1 cellular context compared by ENCODE assay signal in the genomic region with DNA sequence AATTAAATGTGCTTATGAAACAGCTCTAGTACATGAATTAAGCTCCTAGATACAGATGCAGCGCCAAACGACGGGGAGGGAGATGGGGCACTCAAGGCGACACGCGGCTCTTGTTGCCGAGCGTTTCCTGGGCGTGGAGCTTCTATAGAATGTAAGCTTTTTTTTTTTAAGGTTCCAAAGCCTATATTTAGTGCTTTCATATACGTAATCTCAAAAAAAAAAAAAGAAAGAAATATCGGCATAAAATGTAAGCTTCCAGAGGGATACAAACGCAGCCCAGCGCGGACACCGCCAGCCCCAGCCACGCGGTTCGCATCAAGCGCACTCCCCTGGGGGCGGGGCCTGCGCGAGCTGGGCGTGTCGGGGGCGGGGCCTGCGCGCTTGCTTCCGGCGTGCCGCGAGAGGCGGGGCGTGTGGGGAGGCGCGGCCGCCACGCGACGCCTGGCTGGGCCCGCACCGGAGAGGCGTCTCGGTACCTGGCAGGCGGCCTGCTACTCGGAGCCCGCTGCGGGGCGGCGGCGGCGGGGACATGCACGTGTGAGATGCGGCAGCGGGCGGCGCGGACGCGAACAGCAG.
TF ChIP-seq lines count a peak whose summit lies in the region.

A gene with protein sequence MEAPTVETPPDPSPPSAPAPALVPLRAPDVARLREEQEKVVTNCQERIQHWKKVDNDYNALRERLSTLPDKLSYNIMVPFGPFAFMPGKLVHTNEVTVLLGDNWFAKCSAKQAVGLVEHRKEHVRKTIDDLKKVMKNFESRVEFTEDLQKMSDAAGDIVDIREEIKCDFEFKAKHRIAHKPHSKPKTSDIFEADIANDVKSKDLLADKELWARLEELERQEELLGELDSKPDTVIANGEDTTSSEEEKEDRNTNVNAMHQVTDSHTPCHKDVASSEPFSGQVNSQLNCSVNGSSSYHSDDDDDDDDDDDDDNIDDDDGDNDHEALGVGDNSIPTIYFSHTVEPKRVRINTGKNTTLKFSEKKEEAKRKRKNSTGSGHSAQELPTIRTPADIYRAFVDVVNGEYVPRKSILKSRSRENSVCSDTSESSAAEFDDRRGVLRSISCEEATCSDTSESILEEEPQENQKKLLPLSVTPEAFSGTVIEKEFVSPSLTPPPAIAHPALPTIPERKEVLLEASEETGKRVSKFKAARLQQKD (plus strand): TSS at position 412 of the 576 bp plus-strand sequence. CDS start 309 bp downstream, outside the sequence.

TF ChIP-seq in HepG2, 621 proteins besides CTCF, POLR2A, EP300 and RAD21 (continued from another document and continues in another):
- TF ChIP-seq, protein P1, sequence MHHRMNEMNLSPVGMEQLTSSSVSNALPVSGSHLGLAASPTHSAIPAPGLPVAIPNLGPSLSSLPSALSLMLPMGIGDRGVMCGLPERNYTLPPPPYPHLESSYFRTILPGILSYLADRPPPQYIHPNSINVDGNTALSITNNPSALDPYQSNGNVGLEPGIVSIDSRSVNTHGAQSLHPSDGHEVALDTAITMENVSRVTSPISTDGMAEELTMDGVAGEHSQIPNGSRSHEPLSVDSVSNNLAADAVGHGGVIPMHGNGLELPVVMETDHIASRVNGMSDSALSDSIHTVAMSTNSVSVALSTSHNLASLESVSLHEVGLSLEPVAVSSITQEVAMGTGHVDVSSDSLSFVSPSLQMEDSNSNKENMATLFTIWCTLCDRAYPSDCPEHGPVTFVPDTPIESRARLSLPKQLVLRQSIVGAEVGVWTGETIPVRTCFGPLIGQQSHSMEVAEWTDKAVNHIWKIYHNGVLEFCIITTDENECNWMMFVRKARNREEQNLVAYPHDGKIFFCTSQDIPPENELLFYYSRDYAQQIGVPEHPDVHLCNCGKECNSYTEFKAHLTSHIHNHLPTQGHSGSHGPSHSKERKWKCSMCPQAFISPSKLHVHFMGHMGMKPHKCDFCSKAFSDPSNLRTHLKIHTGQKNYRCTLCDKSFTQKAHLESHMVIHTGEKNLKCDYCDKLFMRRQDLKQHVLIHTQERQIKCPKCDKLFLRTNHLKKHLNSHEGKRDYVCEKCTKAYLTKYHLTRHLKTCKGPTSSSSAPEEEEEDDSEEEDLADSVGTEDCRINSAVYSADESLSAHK (CRISPR knock-in tag; IDR thresholded peaks at IDR 0.05; ENCODE audit: borderline replicate concordance): no peak
- TF ChIP-seq SP4 (CRISPR knock-in tag; IDR thresholded peaks at IDR 0.05): peak; percentile 91
- no peak; the same call in 1 of the 2 replicates for TF ChIP-seq MXD4 (CRISPR knock-in tag; IDR thresholded peaks at IDR 0.05)
- TF ChIP-seq SP1 (IDR thresholded peaks at IDR 0.05): no peak
- TF ChIP-seq SP1 (CRISPR knock-in tag; IDR thresholded peaks at IDR 0.05): peak; percentile 91
- peak; percentile 38; the same call in 1 of the 2 replicates for TF ChIP-seq ZNF563 (CRISPR knock-in tag; IDR thresholded peaks at IDR 0.05)
- TF ChIP-seq ZNF83 (CRISPR knock-in tag; IDR thresholded peaks at IDR 0.05; ENCODE audit: borderline replicate concordance): 0 out of 2 replicates have a peak, but pooled peaks have one; percentile 66
- TF ChIP-seq, protein P2, sequence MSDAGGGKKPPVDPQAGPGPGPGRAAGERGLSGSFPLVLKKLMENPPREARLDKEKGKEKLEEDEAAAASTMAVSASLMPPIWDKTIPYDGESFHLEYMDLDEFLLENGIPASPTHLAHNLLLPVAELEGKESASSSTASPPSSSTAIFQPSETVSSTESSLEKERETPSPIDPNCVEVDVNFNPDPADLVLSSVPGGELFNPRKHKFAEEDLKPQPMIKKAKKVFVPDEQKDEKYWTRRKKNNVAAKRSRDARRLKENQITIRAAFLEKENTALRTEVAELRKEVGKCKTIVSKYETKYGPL (CRISPR knock-in tag; IDR thresholded peaks at IDR 0.05): no peak
- TF ChIP-seq, protein P3, sequence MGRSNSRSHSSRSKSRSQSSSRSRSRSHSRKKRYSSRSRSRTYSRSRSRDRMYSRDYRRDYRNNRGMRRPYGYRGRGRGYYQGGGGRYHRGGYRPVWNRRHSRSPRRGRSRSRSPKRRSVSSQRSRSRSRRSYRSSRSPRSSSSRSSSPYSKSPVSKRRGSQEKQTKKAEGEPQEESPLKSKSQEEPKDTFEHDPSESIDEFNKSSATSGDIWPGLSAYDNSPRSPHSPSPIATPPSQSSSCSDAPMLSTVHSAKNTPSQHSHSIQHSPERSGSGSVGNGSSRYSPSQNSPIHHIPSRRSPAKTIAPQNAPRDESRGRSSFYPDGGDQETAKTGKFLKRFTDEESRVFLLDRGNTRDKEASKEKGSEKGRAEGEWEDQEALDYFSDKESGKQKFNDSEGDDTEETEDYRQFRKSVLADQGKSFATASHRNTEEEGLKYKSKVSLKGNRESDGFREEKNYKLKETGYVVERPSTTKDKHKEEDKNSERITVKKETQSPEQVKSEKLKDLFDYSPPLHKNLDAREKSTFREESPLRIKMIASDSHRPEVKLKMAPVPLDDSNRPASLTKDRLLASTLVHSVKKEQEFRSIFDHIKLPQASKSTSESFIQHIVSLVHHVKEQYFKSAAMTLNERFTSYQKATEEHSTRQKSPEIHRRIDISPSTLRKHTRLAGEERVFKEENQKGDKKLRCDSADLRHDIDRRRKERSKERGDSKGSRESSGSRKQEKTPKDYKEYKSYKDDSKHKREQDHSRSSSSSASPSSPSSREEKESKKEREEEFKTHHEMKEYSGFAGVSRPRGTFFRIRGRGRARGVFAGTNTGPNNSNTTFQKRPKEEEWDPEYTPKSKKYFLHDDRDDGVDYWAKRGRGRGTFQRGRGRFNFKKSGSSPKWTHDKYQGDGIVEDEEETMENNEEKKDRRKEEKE (IDR thresholded peaks at IDR 0.05): no peak
- no peak for TF ChIP-seq ZNF577 (CRISPR knock-in tag; IDR thresholded peaks at IDR 0.05; ENCODE audit: borderline replicate concordance, low read depth)
- no peak for TF ChIP-seq CBX1 (IDR thresholded peaks at IDR 0.05; ENCODE audit: low read depth)
- TF ChIP-seq, protein P4, sequence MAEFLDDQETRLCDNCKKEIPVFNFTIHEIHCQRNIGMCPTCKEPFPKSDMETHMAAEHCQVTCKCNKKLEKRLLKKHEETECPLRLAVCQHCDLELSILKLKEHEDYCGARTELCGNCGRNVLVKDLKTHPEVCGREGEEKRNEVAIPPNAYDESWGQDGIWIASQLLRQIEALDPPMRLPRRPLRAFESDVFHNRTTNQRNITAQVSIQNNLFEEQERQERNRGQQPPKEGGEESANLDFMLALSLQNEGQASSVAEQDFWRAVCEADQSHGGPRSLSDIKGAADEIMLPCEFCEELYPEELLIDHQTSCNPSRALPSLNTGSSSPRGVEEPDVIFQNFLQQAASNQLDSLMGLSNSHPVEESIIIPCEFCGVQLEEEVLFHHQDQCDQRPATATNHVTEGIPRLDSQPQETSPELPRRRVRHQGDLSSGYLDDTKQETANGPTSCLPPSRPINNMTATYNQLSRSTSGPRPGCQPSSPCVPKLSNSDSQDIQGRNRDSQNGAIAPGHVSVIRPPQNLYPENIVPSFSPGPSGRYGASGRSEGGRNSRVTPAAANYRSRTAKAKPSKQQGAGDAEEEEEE (CRISPR knock-in tag; IDR thresholded peaks at IDR 0.05; ENCODE audit: borderline replicate concordance): no peak
- no peak for TF ChIP-seq FIP1L1 (IDR thresholded peaks at IDR 0.05; ENCODE audit: borderline replicate concordance, insufficient read depth, low read depth, low read length)
- TF ChIP-seq, protein P5, sequence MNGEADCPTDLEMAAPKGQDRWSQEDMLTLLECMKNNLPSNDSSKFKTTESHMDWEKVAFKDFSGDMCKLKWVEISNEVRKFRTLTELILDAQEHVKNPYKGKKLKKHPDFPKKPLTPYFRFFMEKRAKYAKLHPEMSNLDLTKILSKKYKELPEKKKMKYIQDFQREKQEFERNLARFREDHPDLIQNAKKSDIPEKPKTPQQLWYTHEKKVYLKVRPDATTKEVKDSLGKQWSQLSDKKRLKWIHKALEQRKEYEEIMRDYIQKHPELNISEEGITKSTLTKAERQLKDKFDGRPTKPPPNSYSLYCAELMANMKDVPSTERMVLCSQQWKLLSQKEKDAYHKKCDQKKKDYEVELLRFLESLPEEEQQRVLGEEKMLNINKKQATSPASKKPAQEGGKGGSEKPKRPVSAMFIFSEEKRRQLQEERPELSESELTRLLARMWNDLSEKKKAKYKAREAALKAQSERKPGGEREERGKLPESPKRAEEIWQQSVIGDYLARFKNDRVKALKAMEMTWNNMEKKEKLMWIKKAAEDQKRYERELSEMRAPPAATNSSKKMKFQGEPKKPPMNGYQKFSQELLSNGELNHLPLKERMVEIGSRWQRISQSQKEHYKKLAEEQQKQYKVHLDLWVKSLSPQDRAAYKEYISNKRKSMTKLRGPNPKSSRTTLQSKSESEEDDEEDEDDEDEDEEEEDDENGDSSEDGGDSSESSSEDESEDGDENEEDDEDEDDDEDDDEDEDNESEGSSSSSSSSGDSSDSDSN (CRISPR knock-in tag; IDR thresholded peaks at IDR 0.05): peak; percentile 29; the same call in 1 of the 2 replicates
- TF ChIP-seq, protein P6, sequence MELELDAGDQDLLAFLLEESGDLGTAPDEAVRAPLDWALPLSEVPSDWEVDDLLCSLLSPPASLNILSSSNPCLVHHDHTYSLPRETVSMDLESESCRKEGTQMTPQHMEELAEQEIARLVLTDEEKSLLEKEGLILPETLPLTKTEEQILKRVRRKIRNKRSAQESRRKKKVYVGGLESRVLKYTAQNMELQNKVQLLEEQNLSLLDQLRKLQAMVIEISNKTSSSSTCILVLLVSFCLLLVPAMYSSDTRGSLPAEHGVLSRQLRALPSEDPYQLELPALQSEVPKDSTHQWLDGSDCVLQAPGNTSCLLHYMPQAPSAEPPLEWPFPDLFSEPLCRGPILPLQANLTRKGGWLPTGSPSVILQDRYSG (CRISPR knock-in tag; IDR thresholded peaks at IDR 0.05): 0 out of 2 replicates have a peak, but pooled peaks have one; percentile 41
- TF ChIP-seq, protein P7, sequence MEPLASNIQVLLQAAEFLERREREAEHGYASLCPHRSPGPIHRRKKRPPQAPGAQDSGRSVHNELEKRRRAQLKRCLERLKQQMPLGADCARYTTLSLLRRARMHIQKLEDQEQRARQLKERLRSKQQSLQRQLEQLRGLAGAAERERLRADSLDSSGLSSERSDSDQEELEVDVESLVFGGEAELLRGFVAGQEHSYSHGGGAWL (CRISPR knock-in tag; IDR thresholded peaks at IDR 0.05): 0 out of 2 replicates have a peak, but pooled peaks have one; percentile 26
- TF ChIP-seq ZNF251 (CRISPR knock-in tag; IDR thresholded peaks at IDR 0.05): no peak
- TF ChIP-seq RNF2 (conservative IDR thresholded peaks at IDR 0.05; ENCODE audit: low read depth): peak; percentile 61
- TF ChIP-seq NBN (conservative IDR thresholded peaks at IDR 0.05): no peak
- TF ChIP-seq NFE2 (CRISPR knock-in tag; IDR thresholded peaks at IDR 0.05): no peak
- TF ChIP-seq TMF1 (CRISPR knock-in tag; IDR thresholded peaks at IDR 0.05; ENCODE audit: low read depth): no peak
- TF ChIP-seq, protein P8, sequence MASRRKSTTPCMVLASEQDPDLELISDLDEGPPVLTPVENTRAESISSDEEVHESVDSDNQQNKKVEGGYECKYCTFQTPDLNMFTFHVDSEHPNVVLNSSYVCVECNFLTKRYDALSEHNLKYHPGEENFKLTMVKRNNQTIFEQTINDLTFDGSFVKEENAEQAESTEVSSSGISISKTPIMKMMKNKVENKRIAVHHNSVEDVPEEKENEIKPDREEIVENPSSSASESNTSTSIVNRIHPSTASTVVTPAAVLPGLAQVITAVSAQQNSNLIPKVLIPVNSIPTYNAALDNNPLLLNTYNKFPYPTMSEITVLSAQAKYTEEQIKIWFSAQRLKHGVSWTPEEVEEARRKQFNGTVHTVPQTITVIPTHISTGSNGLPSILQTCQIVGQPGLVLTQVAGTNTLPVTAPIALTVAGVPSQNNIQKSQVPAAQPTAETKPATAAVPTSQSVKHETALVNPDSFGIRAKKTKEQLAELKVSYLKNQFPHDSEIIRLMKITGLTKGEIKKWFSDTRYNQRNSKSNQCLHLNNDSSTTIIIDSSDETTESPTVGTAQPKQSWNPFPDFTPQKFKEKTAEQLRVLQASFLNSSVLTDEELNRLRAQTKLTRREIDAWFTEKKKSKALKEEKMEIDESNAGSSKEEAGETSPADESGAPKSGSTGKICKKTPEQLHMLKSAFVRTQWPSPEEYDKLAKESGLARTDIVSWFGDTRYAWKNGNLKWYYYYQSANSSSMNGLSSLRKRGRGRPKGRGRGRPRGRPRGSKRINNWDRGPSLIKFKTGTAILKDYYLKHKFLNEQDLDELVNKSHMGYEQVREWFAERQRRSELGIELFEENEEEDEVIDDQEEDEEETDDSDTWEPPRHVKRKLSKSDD (CRISPR knock-in tag; IDR thresholded peaks at IDR 0.05; ENCODE audit: low read depth): no peak
- no peak for TF ChIP-seq TBX3 (IDR thresholded peaks at IDR 0.05; ENCODE audit: borderline replicate concordance)
- peak; percentile 64 for TF ChIP-seq GABPA (IDR thresholded peaks at IDR 0.05; ENCODE audit: low read depth, low read length)
- TF ChIP-seq GABPA (CRISPR knock-in tag; IDR thresholded peaks at IDR 0.05; ENCODE audit: low read depth): peak; percentile 35; the same call in 1 of the 2 replicates
- TF ChIP-seq, protein P9, sequence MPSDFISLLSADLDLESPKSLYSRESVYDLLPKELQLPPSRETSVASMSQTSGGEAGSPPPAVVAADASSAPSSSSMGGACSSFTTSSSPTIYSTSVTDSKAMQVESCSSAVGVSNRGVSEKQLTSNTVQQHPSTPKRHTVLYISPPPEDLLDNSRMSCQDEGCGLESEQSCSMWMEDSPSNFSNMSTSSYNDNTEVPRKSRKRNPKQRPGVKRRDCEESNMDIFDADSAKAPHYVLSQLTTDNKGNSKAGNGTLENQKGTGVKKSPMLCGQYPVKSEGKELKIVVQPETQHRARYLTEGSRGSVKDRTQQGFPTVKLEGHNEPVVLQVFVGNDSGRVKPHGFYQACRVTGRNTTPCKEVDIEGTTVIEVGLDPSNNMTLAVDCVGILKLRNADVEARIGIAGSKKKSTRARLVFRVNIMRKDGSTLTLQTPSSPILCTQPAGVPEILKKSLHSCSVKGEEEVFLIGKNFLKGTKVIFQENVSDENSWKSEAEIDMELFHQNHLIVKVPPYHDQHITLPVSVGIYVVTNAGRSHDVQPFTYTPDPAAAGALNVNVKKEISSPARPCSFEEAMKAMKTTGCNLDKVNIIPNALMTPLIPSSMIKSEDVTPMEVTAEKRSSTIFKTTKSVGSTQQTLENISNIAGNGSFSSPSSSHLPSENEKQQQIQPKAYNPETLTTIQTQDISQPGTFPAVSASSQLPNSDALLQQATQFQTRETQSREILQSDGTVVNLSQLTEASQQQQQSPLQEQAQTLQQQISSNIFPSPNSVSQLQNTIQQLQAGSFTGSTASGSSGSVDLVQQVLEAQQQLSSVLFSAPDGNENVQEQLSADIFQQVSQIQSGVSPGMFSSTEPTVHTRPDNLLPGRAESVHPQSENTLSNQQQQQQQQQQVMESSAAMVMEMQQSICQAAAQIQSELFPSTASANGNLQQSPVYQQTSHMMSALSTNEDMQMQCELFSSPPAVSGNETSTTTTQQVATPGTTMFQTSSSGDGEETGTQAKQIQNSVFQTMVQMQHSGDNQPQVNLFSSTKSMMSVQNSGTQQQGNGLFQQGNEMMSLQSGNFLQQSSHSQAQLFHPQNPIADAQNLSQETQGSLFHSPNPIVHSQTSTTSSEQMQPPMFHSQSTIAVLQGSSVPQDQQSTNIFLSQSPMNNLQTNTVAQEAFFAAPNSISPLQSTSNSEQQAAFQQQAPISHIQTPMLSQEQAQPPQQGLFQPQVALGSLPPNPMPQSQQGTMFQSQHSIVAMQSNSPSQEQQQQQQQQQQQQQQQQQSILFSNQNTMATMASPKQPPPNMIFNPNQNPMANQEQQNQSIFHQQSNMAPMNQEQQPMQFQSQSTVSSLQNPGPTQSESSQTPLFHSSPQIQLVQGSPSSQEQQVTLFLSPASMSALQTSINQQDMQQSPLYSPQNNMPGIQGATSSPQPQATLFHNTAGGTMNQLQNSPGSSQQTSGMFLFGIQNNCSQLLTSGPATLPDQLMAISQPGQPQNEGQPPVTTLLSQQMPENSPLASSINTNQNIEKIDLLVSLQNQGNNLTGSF (CRISPR knock-in tag; IDR thresholded peaks at IDR 0.05): 0 out of 2 replicates have a peak, but pooled peaks have one; percentile 38
- TF ChIP-seq ZNF282 (IDR thresholded peaks at IDR 0.05; ENCODE audit: partially characterized antibody): no peak
- TF ChIP-seq SMC3 (IDR thresholded peaks at IDR 0.05; ENCODE audit: low read length): no peak
